8 cellular contexts compared by ENCODE assay signal in genomic region chr22:28678778-28679610, GRCh38. TPM values are rescaled to one million over a fixed set of nuclear protein-coding genes. Genes with fewer than 3 reads are reported as not detected.
A peak's percentile ranks its signal among the peaks of the same experiment; 100 is the strongest.
DNase-seq lines count a peak whose midpoint lies in the region; ATAC-seq, FAIRE-seq and TF ChIP-seq lines count a peak whose summit lies in the region.
"Not testable (repeated sequence)": the region's sequence is repeated elsewhere in the genome, so short reads cannot be mapped to it uniquely, and the experiment has no call there.

No MANE protein-coding gene starts in this region.

- DNase-seq in Daoy (ENCODE audit: low read depth) (peak; percentile 11), NCI-H1436 (lab: John Stamatoyannopoulos, UW) (peak; percentile 12), WTC11 (ENCODE audit: low spot score) (peak; percentile 17), K562 (ENCODE audit: extremely low read depth in 1 of 4, low spot score in 3 of 4) (peak in 3 of 4 experiments; percentile 19 to 30 (median 22)), lower lobe of right lung (peak; percentile 51), psoas muscle (peak; percentile 26 to 62)
- DNase-seq in upper lobe of right lung, result not testable (repeated sequence)

- POLR2A ChIA-PET in WTC11 (lab: Charles Lee); K562 (lab: Yijun Ruan, JAX): not testable (repeated sequence)

- H3K27ac ChIP-seq in K562 (ENCODE audit: extremely low read depth, low read depth, low read length) (peak overlapping the region; percentile 68; the same call in 1 of the 3 replicates), gastroesophageal sphincter (peak overlapping the region in 3 of 4 donors; percentile 68 to 86 (median 83)), lower lobe of right lung (peak overlapping the region; percentile 46), psoas muscle (peak overlapping the region; percentile 61)
- H3K27ac ChIP-seq in upper lobe of right lung, result not testable (repeated sequence)

- peak overlapping the region; percentile 57 for H3K4me3 ChIP-seq in K562
- peak overlapping the region; percentile 63 to 92 for H3K4me3 ChIP-seq in gastroesophageal sphincter
- peak overlapping the region; percentile 63 for H3K4me3 ChIP-seq in lower lobe of right lung
- H3K4me3 ChIP-seq in psoas muscle, result peak overlapping the region; percentile 78
- H3K4me3 ChIP-seq in upper lobe of right lung, result peak overlapping the region; percentile 64

- H3K4me1 ChIP-seq in K562 (replicated peaks in 1 of 2; ENCODE audit: control insufficient read depth in 2 of 2, insufficient read depth in 2 of 2, low read length in 2 of 2); psoas muscle: not testable (repeated sequence)
- H3K4me1 ChIP-seq in gastroesophageal sphincter (peaks cover 0 to 20% (median 0%) of the 10 kb centered on the region in 3 donors), lower lobe of right lung (peaks cover 16% of the 10 kb centered on the region), upper lobe of right lung (peaks cover 11% of the 10 kb centered on the region)

- peak overlapping the region; percentile 74 for H2AFZ ChIP-seq in K562 (ENCODE audit: low read depth, low read length)

- H3K27me3 ChIP-seq in K562 (ENCODE audit: control insufficient read depth in 2 of 2, insufficient read depth in 2 of 2, low read length in 2 of 2); gastroesophageal sphincter; lower lobe of right lung (ENCODE audit: low read depth); psoas muscle (ENCODE audit: insufficient read depth in 3 of 3, low read length in 2 of 3); upper lobe of right lung: not testable (repeated sequence)

- H3K9me1 ChIP-seq in K562 (ENCODE audit: control insufficient read depth, insufficient read depth, low read length), result not testable (repeated sequence)

- in situ Hi-C loops in K562 (cut with MboI), result not testable (repeated sequence)

- TF ChIP-seq CTCF in WTC11 (IDR thresholded peaks at IDR 0.05); K562 (IDR thresholded peaks at IDR 0.05 in 2 of 3, conservative IDR thresholded peaks at IDR 0.05 in 1 of 3; ENCODE audit: insufficient read depth in 2 of 3, low read depth in 1 of 3, low read length in 3 of 3); gastroesophageal sphincter (IDR thresholded peaks at IDR 0.05); lower lobe of right lung (IDR thresholded peaks at IDR 0.05); psoas muscle (IDR thresholded peaks at IDR 0.05); upper lobe of right lung (IDR thresholded peaks at IDR 0.05): not testable (repeated sequence)

- peak overlapping the region; percentile 62 for H3K4me2 ChIP-seq in K562 (ENCODE audit: insufficient read depth, low read length)

- not testable (repeated sequence) for H4K20me1 ChIP-seq in K562 (replicated peaks; ENCODE audit: control insufficient read depth, insufficient read depth, low read length)

- TF ChIP-seq RAD21 in K562 (CRISPR knock-in tag; conservative IDR thresholded peaks at IDR 0.05 in 1 of 2, IDR thresholded peaks at IDR 0.05 in 1 of 2), result not testable (repeated sequence)

- FAIRE-seq in K562 (lab: Jason Lieb, UNC), result not testable (repeated sequence)

- H3K27me3 Mint-ChIP-seq in WTC11 (ENCODE audit: low read depth), result peaks cover 27% of the 10 kb centered on the region

- TF ChIP-seq POLR2A in K562 (conservative IDR thresholded peaks at IDR 0.05); gastroesophageal sphincter (IDR thresholded peaks at IDR 0.05): not testable (repeated sequence)

- TF ChIP-seq EP300 in K562 (IDR thresholded peaks at IDR 0.05; ENCODE audit: low read length); gastroesophageal sphincter (IDR thresholded peaks at IDR 0.05): not testable (repeated sequence)

- not testable (repeated sequence) for H3K4me1 Mint-ChIP-seq in WTC11

- H3K36me3 ChIP-seq in K562 (ENCODE audit: control insufficient read depth, insufficient read depth, low read length); gastroesophageal sphincter; lower lobe of right lung; psoas muscle (ENCODE audit: insufficient read depth in 1 of 2, low read depth in 1 of 2); upper lobe of right lung: not testable (repeated sequence)

- H3K36me3 Mint-ChIP-seq in WTC11, result not testable (repeated sequence)

- H3K9ac ChIP-seq in K562 (ENCODE audit: insufficient read depth in 1 of 2, low read depth in 2 of 2, low read length in 2 of 2), result peak overlapping the region; percentile 60 to 94; a peak in 3 of 4 replicates

- not testable (repeated sequence) for H3K79me2 ChIP-seq in K562 (ENCODE audit: control insufficient read depth, insufficient read depth, low read length)

- H3K9me3 Mint-ChIP-seq in WTC11, result not testable (repeated sequence)

- TSS peak; percentile 46 for BruUV-seq in K562 (replicated peaks; lab: Mats Ljungman, UMichigan)

- CTCF ChIA-PET in WTC11 (lab: Charles Lee), result interaction anchor here (0.6 to 1.6 kb wide), 4 partner anchors 75 to 628 kb away, joined by 3 to 4 read pairs (median 3); no protein-coding TSS in a partner anchor
- CTCF ChIA-PET in K562 (lab: Yijun Ruan, JAX; ENCODE audit: low intra/inter-chr PET ratio), result not testable (repeated sequence)

- H3K27ac Mint-ChIP-seq in WTC11, result not testable (repeated sequence)

- 17% methylated on average over 19 of the region's 58 CpGs for whole genome bisulfite sequencing in K562 (ENCODE audit: insufficient coverage, low coverage, missing lambda C conversion rate)
- WGBS in gastroesophageal sphincter (ENCODE audit: low coverage in 1 of 2), 2 donors, result 8 to 51% methylated on average over 3 to 14 of the region's 58 CpGs
- 9 to 11% (median 10%) methylated on average over 53 to 58 of the region's 58 CpGs for WGBS in psoas muscle, 3 donors

- peak overlapping the region; percentile 74 for H3K4me3 Mint-ChIP-seq in WTC11

- intact Hi-C loops in K562 (cut with micrococcal nuclease), result loop anchor here (10.0 kb wide), 1 partner anchor 74 kb away; no protein-coding TSS in a partner anchor
- intact Hi-C loops in lower lobe of right lung (cut with DNase I); psoas muscle (cut with DNase I); upper lobe of right lung (cut with DNase I): not testable (repeated sequence)

- not testable (repeated sequence) for H3K9me3 ChIP-seq in K562 (replicated peaks; ENCODE audit: control insufficient read depth, insufficient read depth, low read depth, low read length); gastroesophageal sphincter; lower lobe of right lung; psoas muscle; upper lobe of right lung

- ATAC-seq in WTC11, K562, gastroesophageal sphincter, lower lobe of right lung, psoas muscle, upper lobe of right lung: not testable (repeated sequence)

RNA-seq across cellular contexts. Expression of gene TTC28, which starts 0.6 kb away (rescaled TPM):
- total RNA-seq in Daoy (2014; rRNA removed; shearing (Covaris generic)), result 7.1 and 21.0 TPM in 2 replicates
- 12.1 to 13.5 TPM (median 13.0 TPM) in 3 replicates for total RNA-seq in WTC11 (2021)
- 50.8 and 59.9 TPM in 2 replicates for total RNA-seq in K562 (2011; cell fraction: chromatin; rRNA removed; ENCODE audit: low replicate concordance)
- 15.0 and 23.2 TPM in 2 replicates for total RNA-seq in K562 (2011; cell fraction: nucleolus; rRNA removed)
- 29.1 and 34.4 TPM in 2 replicates for total RNA-seq in K562 (2011; cell fraction: nucleoplasm; rRNA removed)
- total RNA-seq in K562 (2014; rRNA removed), result 3.2 and 4.6 TPM in 2 replicates
- 3.1 and 5.9 TPM in 2 replicates for total RNA-seq in K562 (2014; rRNA removed; fragmentation: Illumina TruSeq; extraction: Trizol)
- total RNA-seq in K562 (2015; rRNA removed; fragmentation: Illumina TruSeq; extraction: Trizol), result 3.1 and 4.4 TPM in 2 replicates
- total RNA-seq in K562 (2021), result 10.7 and 10.8 TPM in 2 replicates
- polyA plus RNA-seq in K562 (2011; rRNA removed), result 2.1 and 2.2 TPM in 2 replicates
- 0.83 and 1.4 TPM in 2 replicates for polyA plus RNA-seq in K562 (2011; cell fraction: cytosol; rRNA removed)
- 5.9 and 11.1 TPM in 2 replicates for polyA plus RNA-seq in K562 (2011; cell fraction: nucleus; rRNA removed)
- polyA plus RNA-seq in K562 (2012), result 4.1 and 5.4 TPM in 2 replicates
- 2.9 and 3.9 TPM in 2 replicates for polyA plus RNA-seq in K562 (2014; fragmentation: Illumina TruSeq; extraction: Trizol)
- polyA plus RNA-seq in K562 (2014; fragmentation: Nextera tagmentation; extraction: Ambion mirVana), result under 1 TPM; 0.22 to 0.72 TPM
- polyA plus RNA-seq in K562 (2014; rRNA removed), result 2.2 and 4.4 TPM in 2 replicates
- 7.0 and 9.1 TPM in 2 replicates for polyA minus RNA-seq in K562 (2011; rRNA and poly(A)+ RNA removed)
- polyA minus RNA-seq in K562 (2011; cell fraction: cytosol; rRNA and poly(A)+ RNA removed), result 2.6 and 7.3 TPM in 2 replicates
- 14.4 and 17.9 TPM in 2 replicates for polyA minus RNA-seq in K562 (2011; cell fraction: nucleus; rRNA and poly(A)+ RNA removed)
- 100 to 1,000 TPM in 1 of 4 donors, 10 to 100 TPM in 3; 35.1 to 138 (median 50.8) TPM for total RNA-seq in gastroesophageal sphincter
- 39.6 TPM for total RNA-seq in lower lobe of right lung
- total RNA-seq in psoas muscle, result 10 to 100 TPM in 2 of 4 donors, 1 to 10 TPM in 2; 3.5 to 12.1 (median 8.1) TPM
- 1 to 10 TPM; 1.2 to 3.1 (median 2.4) TPM for polyA plus RNA-seq in psoas muscle
- total RNA-seq in upper lobe of right lung, result 48.7 TPM
